ENCODE assay signal across 16 cellular contexts in genomic region chr5:98016771-98017170, GRCh38.
DNase-seq lines count a peak whose midpoint lies in the region; ATAC-seq, FAIRE-seq and TF ChIP-seq lines count a peak whose summit lies in the region.
"Had no signal": no experiment of that assay in that cellular context is flagged by ENCODE, and none has a peak within 500 bp of the region (broad histone marks: within the 10 kb centered on the region; RNA-seq: fewer than 3 reads in every experiment).

No MANE protein-coding gene starts in this region.

- H3K4me2 ChIP-seq in keratinocyte (ENCODE audit: control insufficient read depth, extremely low read depth, insufficient read depth, low read depth, low read length): no peak overlapping the region

- peak overlapping the region; percentile 17 for H2AFZ ChIP-seq in keratinocyte (ENCODE audit: control insufficient read depth, low read length)

- no peaks in the 10 kb centered on the region for H3K9me3 ChIP-seq in keratinocyte (ENCODE audit: control insufficient read depth, low read depth, low read length)

- no peak overlapping the region for H3K9ac ChIP-seq in keratinocyte (ENCODE audit: control insufficient read depth, extremely low read depth, insufficient read depth, low read length)

- dilution Hi-C loops in keratinocyte (cut with MboI; ENCODE audit: extremely low pct_ligation_motif_present, low sequenced_read_pairs): no loop called here

- peak; percentile 6 for DNase-seq in AG10803 (ENCODE audit: low read depth)
- DNase-seq in LHCN-M2 (ENCODE audit: low read depth): peak; percentile 18
- DNase-seq in dermis blood vessel endothelial cell: peak; percentile 6
- DNase-seq in keratinocyte (ENCODE audit: low read depth, low spot score): no peak
- DNase-seq in mucosa of gallbladder (ENCODE audit: low spot score): no peak
- no peak for DNase-seq in NCI-H524 treated with DMSO at 0.1 percent for 48 hours (lab: John Stamatoyannopoulos, UW)
- no peak for DNase-seq in stimulated activated naive CD4-positive, alpha-beta T cell treated with Interleukin-2 at 50 U/mL for 16 hours (lab: John Stamatoyannopoulos, UW)
- DNase-seq: C1 segment of cervical spinal cord, DND-41, GF-D8, MM.1S, NCI-H1092 treated with DMSO at 0.1 percent for 48 hours, NCI-H226, NCI-H526 had no signal

- TF ChIP-seq CTCF in AG10803 (conservative IDR thresholded peaks at IDR 0.05; ENCODE audit: low read length) (no peak), keratinocyte (optimal IDR thresholded peaks at IDR 0.05 in 1 of 3, IDR thresholded peaks at IDR 0.05 in 1 of 3, conservative IDR thresholded peaks at IDR 0.05 in 1 of 3; ENCODE audit: extremely low read depth in 1 of 3, insufficient read depth in 2 of 3, low read length in 3 of 3) (no peak)

- no peak for FAIRE-seq in keratinocyte (lab: Jason Lieb, UNC)

- no peaks in the 10 kb centered on the region for H4K20me1 ChIP-seq in keratinocyte (ENCODE audit: control insufficient read depth, extremely low read depth, insufficient read depth, low read length)

- no peak overlapping the region for H3K4me3 ChIP-seq in AG10803 (ENCODE audit: low read length)
- H3K4me3 ChIP-seq in keratinocyte (ENCODE audit: control insufficient read depth in 2 of 3, extremely low read depth in 1 of 3, insufficient read depth in 2 of 3, low read depth in 1 of 3, low read length in 3 of 3): no peak overlapping the region

- no peaks in the 10 kb centered on the region for H3K36me3 ChIP-seq in keratinocyte (ENCODE audit: control insufficient read depth in 2 of 2, extremely low read depth in 1 of 2, insufficient read depth in 2 of 2, low read length in 2 of 2)

- no peaks in the 10 kb centered on the region for H3K4me1 ChIP-seq in keratinocyte (ENCODE audit: control insufficient read depth, extremely low read depth, insufficient read depth, low read length)

- H3K27ac ChIP-seq in keratinocyte (ENCODE audit: control insufficient read depth, insufficient read depth, low read length): no peak overlapping the region
- H3K27ac ChIP-seq: RWPE1 had no signal

- no peaks in the 10 kb centered on the region for H3K79me2 ChIP-seq in keratinocyte (ENCODE audit: control insufficient read depth, insufficient read depth, low read length)

- no peaks in the 10 kb centered on the region for H3K9me1 ChIP-seq in keratinocyte (ENCODE audit: control insufficient read depth, extremely low read depth, insufficient read depth, low read length)

- no peaks in the 10 kb centered on the region for H3K27me3 ChIP-seq in keratinocyte (ENCODE audit: control insufficient read depth, extremely low read depth, insufficient read depth, low read length)

- no peak for ATAC-seq in GM19395 (IDR thresholded peaks at IDR 0.05; ENCODE audit: unreplicated experiment)

Comparison
In these comparisons a context has a peak if more than half of its experiments do, and no peak if none do; other contexts are left out.
1. DNase-seq: peak in AG10803 (single experiment), LHCN-M2 (single experiment) and dermis blood vessel endothelial cell (single experiment); none in keratinocyte (single experiment), mucosa of gallbladder (single experiment), NCI-H524 treated with DMSO at 0.1 percent for 48 hours (single experiment) and stimulated activated naive CD4-positive, alpha-beta T cell treated with Interleukin-2 at 50 U/mL for 16 hours (single experiment).